8 cellular contexts compared by ENCODE assay signal in the genomic region with DNA sequence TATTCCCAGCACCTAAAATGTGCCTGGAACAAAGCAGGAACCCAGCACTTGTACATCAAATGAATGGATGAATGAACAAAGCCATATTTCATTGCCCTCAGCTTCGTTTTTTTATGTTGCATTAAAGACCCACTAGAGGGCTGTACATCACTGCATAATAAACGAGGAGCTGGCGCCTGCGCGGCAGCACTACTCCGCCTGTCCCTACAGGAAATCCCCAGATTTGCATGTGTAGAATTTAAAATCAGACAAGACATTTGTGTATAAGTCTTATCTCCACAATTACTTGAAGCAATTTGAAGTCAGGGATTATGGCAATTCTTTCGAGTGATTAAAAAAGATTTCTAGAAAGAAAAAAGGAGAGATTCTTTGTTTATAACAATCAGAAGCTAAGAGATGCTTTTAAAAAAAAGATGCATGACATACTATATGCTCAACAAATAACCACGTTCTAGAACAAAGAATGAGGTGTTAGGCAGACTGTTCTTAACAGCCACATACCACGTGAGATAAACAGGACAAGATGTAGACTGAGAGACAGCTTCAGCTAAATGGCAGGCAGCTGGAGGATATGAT. TPM values are rescaled to one million over a fixed set of nuclear protein-coding genes. Genes with fewer than 3 reads are reported as not detected.
DNase-seq lines count a peak whose midpoint lies in the region; ATAC-seq and TF ChIP-seq lines count a peak whose summit lies in the region.

No MANE protein-coding gene starts in this region.

- 5% methylated on average over 9 of the region's 9 CpGs for WGBS in smooth muscle cell (ENCODE audit: low lambda C conversion rate)

- H3K9me3 ChIP-seq in A673 (ENCODE audit: low read depth, low read length, poor library complexity, severe bottlenecking) (no peaks in the 10 kb centered on the region), smooth muscle cell (replicated peaks; ENCODE audit: low read depth) (no peaks in the 10 kb centered on the region)

- peak overlapping the region; percentile 86 for H2AFZ ChIP-seq in smooth muscle cell (ENCODE audit: low read depth)

- ATAC-seq in GM18519 (IDR thresholded peaks at IDR 0.05; ENCODE audit: low FRiP score, unreplicated experiment) (peak; percentile 66), HG03045 (IDR thresholded peaks at IDR 0.05; ENCODE audit: unreplicated experiment) (peak; percentile 88)

- CTCF ChIA-PET in A673 (lab: Charles Lee): interaction anchor here (0.6 to 1.5 kb wide), 15 partner anchors 18 to 796 kb away, joined by 3 to 34 read pairs (median 3); a partner anchor contains a TSS

- no peaks in the 10 kb centered on the region for H3K79me2 ChIP-seq in smooth muscle cell (ENCODE audit: low read depth)

- POLR2A ChIA-PET in A673 (lab: Charles Lee; ENCODE audit: low non-redundant PET): interaction anchor here (0.5 to 0.6 kb wide), 3 partner anchors 16 to 686 kb away, joined by 3 to 12 read pairs (median 3); no protein-coding TSS in a partner anchor

- H3K4me1 ChIP-seq in A673 (ENCODE audit: insufficient read depth, low read length, poor library complexity, severe bottlenecking) (peaks cover 5% of the 10 kb centered on the region), smooth muscle cell (ENCODE audit: low read depth) (peaks cover 5% of the 10 kb centered on the region)

- no peaks in the 10 kb centered on the region for H3F3A ChIP-seq in smooth muscle cell (ENCODE audit: low read depth)

- H3K27ac ChIP-seq in A673 (ENCODE audit: low read depth, low read length, poor library complexity, severe bottlenecking) (no peak overlapping the region), smooth muscle cell (ENCODE audit: low read depth) (peak overlapping the region; percentile 24)

- H3K36me3 ChIP-seq in A673 (ENCODE audit: insufficient read depth, low read length, poor library complexity, severe bottlenecking) (no peaks in the 10 kb centered on the region), smooth muscle cell (ENCODE audit: low read depth) (no peaks in the 10 kb centered on the region)

- H3K9ac ChIP-seq in smooth muscle cell (ENCODE audit: low read depth): no peak overlapping the region

- intact Hi-C loops in A673 (cut with micrococcal nuclease; ENCODE audit: unreplicated experiment): loop anchor here (1.0 to 5.0 kb wide), 2 partner anchors 686 to 775 kb away; no protein-coding TSS in a partner anchor

- H3K4me2 ChIP-seq in smooth muscle cell: peak overlapping the region; percentile 74

- peak; percentile 92 for DNase-seq in A673 (ENCODE audit: low spot score)
- peak; percentile 49 for DNase-seq in NCI-H2029 treated with DMSO at 0.1 percent for 48 hours (lab: John Stamatoyannopoulos, UW)
- DNase-seq in T-helper 22 cell (ENCODE audit: low read depth): peak; percentile 53
- peak; percentile 76 for DNase-seq in amniotic stem cell (lab: John Stamatoyannopoulos, UW)
- peak; percentile 88 for DNase-seq in hepatic stellate cell (ENCODE audit: low spot score)
- DNase-seq in smooth muscle cell (lab: John Stamatoyannopoulos, UW; ENCODE audit: unreplicated experiment): no peak

- H4K20me1 ChIP-seq in smooth muscle cell (ENCODE audit: low read depth): no peaks in the 10 kb centered on the region

- H3K27me3 ChIP-seq in A673 (replicated peaks; ENCODE audit: insufficient read depth, low read depth, low read length, poor library complexity): no peaks in the 10 kb centered on the region
- H3K27me3 ChIP-seq in smooth muscle cell (ENCODE audit: low read depth): no peaks in the 10 kb centered on the region

- TF ChIP-seq CTCF in A673 (conservative IDR thresholded peaks at IDR 0.05; ENCODE audit: low read depth, low read length) (peak; percentile 77), smooth muscle cell (IDR thresholded peaks at IDR 0.05; ENCODE audit: borderline replicate concordance, insufficient read depth, poor library complexity, severe bottlenecking) (peak; percentile 62)

- BruUV-seq in A673 (replicated peaks; lab: Mats Ljungman, UMichigan): no TSS peak

- H3K4me3 ChIP-seq in A673 (ENCODE audit: low read depth, low read length, poor library complexity, severe bottlenecking): no peak overlapping the region
- no peak overlapping the region for H3K4me3 ChIP-seq in smooth muscle cell

RNA-seq across cellular contexts. Expression of a gene that starts 5.4 kb away (rescaled TPM):
- total RNA-seq in A673 (2021) (45.7 and 48.8 TPM in 2 replicates), smooth muscle cell (6.8 and 12.6 TPM in 2 replicates)
- 5.8 and 7.2 TPM in 2 replicates for polyA plus RNA-seq in smooth muscle cell
